In genomic region chr9:18761742-18762141, GRCh38 we compare ENCODE assay signal across 14 cellular contexts.
DNase-seq lines count a peak whose midpoint lies in the region; ATAC-seq and TF ChIP-seq lines count a peak whose summit lies in the region.
"Had no signal": no experiment of that assay in that cellular context is flagged by ENCODE, and none has a peak within 500 bp of the region (broad histone marks: within the 10 kb centered on the region; RNA-seq: fewer than 3 reads in every experiment).

No MANE protein-coding gene starts in this region.

- H3K27me3 ChIP-seq in SK-N-SH (ENCODE audit: insufficient read depth) (no peaks in the 10 kb centered on the region), endodermal cell (ENCODE audit: control insufficient read depth, insufficient read depth, low read length, poor library complexity, severe bottlenecking) (no peaks in the 10 kb centered on the region)

- no peak overlapping the region for H2AFZ ChIP-seq in SK-N-SH (ENCODE audit: low read depth)
- H2AFZ ChIP-seq: GM23338 had no signal

- H3K9me2 ChIP-seq in SK-N-SH = no peaks in the 10 kb centered on the region

- no peak overlapping the region for H3K27ac Mint-ChIP-seq in endodermal cell
- H3K27ac Mint-ChIP-seq: CD14-positive monocyte; CD8-positive, alpha-beta T cell; GM23338 had no signal

- TF ChIP-seq EP300 in SK-N-SH (IDR thresholded peaks at IDR 0.05; ENCODE audit: borderline replicate concordance in 1 of 2, low read depth in 1 of 2, low read length in 1 of 2) = no peak

- H3K9me3 Mint-ChIP-seq in endodermal cell = no peaks in the 10 kb centered on the region
- H3K9me3 Mint-ChIP-seq: CD8-positive, alpha-beta T cell; GM23338 had no signal

- ATAC-seq in SK-N-SH treated with all-trans-retinoic acid at 6 μM for 48 hours = no peak
- no peak for ATAC-seq in Right ventricle myocardium superior (ENCODE audit: poor library complexity)
- ATAC-seq: CD8-positive, alpha-beta T cell; GM23338 had no signal

- H3K9ac ChIP-seq in SK-N-SH (no peak overlapping the region), endodermal cell (ENCODE audit: extremely low read depth, low read length, poor library complexity, severe bottlenecking) (no peak overlapping the region)

- peaks cover 0 to 72% of the 10 kb centered on the region in 2 experiments for H3K36me3 ChIP-seq in SK-N-SH (replicated peaks in 1 of 2; ENCODE audit: control insufficient read depth in 1 of 2, insufficient read depth in 2 of 2, low read length in 1 of 2)
- H3K36me3 ChIP-seq in endodermal cell (ENCODE audit: control insufficient read depth, insufficient read depth, low read length) = no peaks in the 10 kb centered on the region

- TF ChIP-seq RAD21 in SK-N-SH (IDR thresholded peaks at IDR 0.05; ENCODE audit: low read length) = no peak

- POLR2A ChIA-PET in SK-N-SH (lab: Yijun Ruan, JAX) = no interaction called here

- H3K4me3 Mint-ChIP-seq in endodermal cell = no peak overlapping the region
- H3K4me3 Mint-ChIP-seq: CD14-positive monocyte; CD8-positive, alpha-beta T cell; GM23338 had no signal

- TF ChIP-seq CTCF in SK-N-SH (IDR thresholded peaks at IDR 0.05) (no peak), endodermal cell (conservative IDR thresholded peaks at IDR 0.05) (no peak)

- 82% methylated on average over 1 of the region's 1 CpG for WGBS in SK-N-SH (ENCODE audit: low lambda C conversion rate)
- 56 to 69% methylated on average over 1 of the region's 1 CpG for WGBS in endodermal cell (ENCODE audit: insufficient coverage in 1 of 2, insufficient read length in 1 of 2), 2 experiments

- no peak overlapping the region for H3K4me2 ChIP-seq in SK-N-SH
- H3K4me2 ChIP-seq: GM23338 had no signal

- intact Hi-C loops in Right ventricle myocardium superior (cut with DNase I) = no loop called here

- peak; percentile 7 for DNase-seq in NCI-H146 (lab: John Stamatoyannopoulos, UW)
- DNase-seq in NCI-H146 treated with DMSO at 0.1 percent for 48 hours (lab: John Stamatoyannopoulos, UW; ENCODE audit: unreplicated experiment) = no peak
- no peak for DNase-seq in SK-N-SH
- peak; percentile 67 for DNase-seq in endodermal cell
- DNase-seq in HUDEP-2 (lab: John Stamatoyannopoulos, UW; ENCODE audit: unreplicated experiment in 76 of 76) = no peak
- DNase-seq in Right ventricle myocardium superior = no peak
- no peak for DNase-seq in NCI-H446 treated with DMSO at 0.1 percent for 48 hours (lab: John Stamatoyannopoulos, UW)
- DNase-seq: CD8-positive, alpha-beta T cell; COR-L47; H7 had no signal

- no peaks in the 10 kb centered on the region for H4K20me1 ChIP-seq in SK-N-SH (ENCODE audit: insufficient read depth)

- H3K4me1 ChIP-seq in SK-N-SH (ENCODE audit: control insufficient read depth in 1 of 2, insufficient read depth in 2 of 2, low read depth in 1 of 2, low read length in 1 of 2) = no peaks in the 10 kb centered on the region; a peak in 1 of 4 replicates
- peaks cover 28% of the 10 kb centered on the region for H3K4me1 ChIP-seq in endodermal cell (ENCODE audit: control insufficient read depth, insufficient read depth, low read length)

- H3F3A ChIP-seq in SK-N-SH (replicated peaks; ENCODE audit: insufficient read depth) = no peaks in the 10 kb centered on the region

- H3K9me3 ChIP-seq in SK-N-SH (no peaks in the 10 kb centered on the region), endodermal cell (ENCODE audit: control insufficient read depth, low read length) (no peaks in the 10 kb centered on the region)

- H3K4me3 ChIP-seq in SK-N-SH (ENCODE audit: low read depth in 2 of 2, low read length in 1 of 2) (no peak overlapping the region), endodermal cell (ENCODE audit: low read length) (peak overlapping the region; percentile 46)
- H3K4me3 ChIP-seq: GM23338 had no signal

- 0 out of 2 replicates have a peak, but pooled peaks cover 9% of the 10 kb centered on the region for H3K79me2 ChIP-seq in SK-N-SH (ENCODE audit: insufficient read depth)

- CTCF ChIA-PET in SK-N-SH (lab: Yijun Ruan, JAX) = no interaction called here

- H3K27me3 Mint-ChIP-seq in endodermal cell (ENCODE audit: insufficient read depth) = no peaks in the 10 kb centered on the region

- H3K4me1 Mint-ChIP-seq in endodermal cell = peaks cover 41% of the 10 kb centered on the region
- H3K4me1 Mint-ChIP-seq: CD14-positive monocyte had no signal

- H3K27ac ChIP-seq in SK-N-SH (ENCODE audit: low read depth in 2 of 2, low read length in 1 of 2) (no peak overlapping the region; a peak in 1 of 4 replicates), endodermal cell (ENCODE audit: low read depth, low read length) (no peak overlapping the region)
- H3K27ac ChIP-seq: 22Rv1 had no signal

- H3K36me3 Mint-ChIP-seq in endodermal cell (ENCODE audit: low read depth) = no peaks in the 10 kb centered on the region
- H3K36me3 Mint-ChIP-seq: CD14-positive monocyte; CD8-positive, alpha-beta T cell had no signal

TF ChIP-seq in SK-N-SH, 30 proteins besides CTCF, POLR2A, EP300 and RAD21:
- TF ChIP-seq GATA2 (CRISPR knock-in tag; IDR thresholded peaks at IDR 0.05) (peak; percentile 30; the same call in 1 of the 2 replicates), USF1 (IDR thresholded peaks at IDR 0.05; ENCODE audit: borderline replicate concordance, low read depth) (no peak)

TF ChIP-seq in SK-N-SH treated with all-trans-retinoic acid at 6 μM for 48 hours, 23 proteins besides CTCF, POLR2A, EP300 and RAD21:
- TF ChIP-seq CSRNP3 (CRISPR knock-in tag; IDR thresholded peaks at IDR 0.05) (no peak), BACH2 (CRISPR knock-in tag; IDR thresholded peaks at IDR 0.05; ENCODE audit: borderline replicate concordance) (no peak), ESRRG (CRISPR knock-in tag; IDR thresholded peaks at IDR 0.05) (no peak), SNAI2 (CRISPR knock-in tag; IDR thresholded peaks at IDR 0.05) (no peak), PATZ1 (CRISPR knock-in tag; IDR thresholded peaks at IDR 0.05; ENCODE audit: borderline replicate concordance) (no peak), TSHZ2 (CRISPR knock-in tag; IDR thresholded peaks at IDR 0.05) (no peak), ZC3H10 (CRISPR knock-in tag; IDR thresholded peaks at IDR 0.05) (no peak), ZNF8 (CRISPR knock-in tag; IDR thresholded peaks at IDR 0.05) (no peak), CSDC2 (CRISPR knock-in tag; IDR thresholded peaks at IDR 0.05) (no peak)

Comparison
In these comparisons a context has a peak if more than half of its experiments do, and no peak if none do; other contexts are left out.
1. DNase-seq: peak in NCI-H146 (single experiment) and endodermal cell (single experiment); none in NCI-H146 treated with DMSO at 0.1 percent for 48 hours (single experiment), SK-N-SH (single experiment), HUDEP-2 (0 of 76), Right ventricle myocardium superior (single experiment) and NCI-H446 treated with DMSO at 0.1 percent for 48 hours (single experiment).